In the genomic region with DNA sequence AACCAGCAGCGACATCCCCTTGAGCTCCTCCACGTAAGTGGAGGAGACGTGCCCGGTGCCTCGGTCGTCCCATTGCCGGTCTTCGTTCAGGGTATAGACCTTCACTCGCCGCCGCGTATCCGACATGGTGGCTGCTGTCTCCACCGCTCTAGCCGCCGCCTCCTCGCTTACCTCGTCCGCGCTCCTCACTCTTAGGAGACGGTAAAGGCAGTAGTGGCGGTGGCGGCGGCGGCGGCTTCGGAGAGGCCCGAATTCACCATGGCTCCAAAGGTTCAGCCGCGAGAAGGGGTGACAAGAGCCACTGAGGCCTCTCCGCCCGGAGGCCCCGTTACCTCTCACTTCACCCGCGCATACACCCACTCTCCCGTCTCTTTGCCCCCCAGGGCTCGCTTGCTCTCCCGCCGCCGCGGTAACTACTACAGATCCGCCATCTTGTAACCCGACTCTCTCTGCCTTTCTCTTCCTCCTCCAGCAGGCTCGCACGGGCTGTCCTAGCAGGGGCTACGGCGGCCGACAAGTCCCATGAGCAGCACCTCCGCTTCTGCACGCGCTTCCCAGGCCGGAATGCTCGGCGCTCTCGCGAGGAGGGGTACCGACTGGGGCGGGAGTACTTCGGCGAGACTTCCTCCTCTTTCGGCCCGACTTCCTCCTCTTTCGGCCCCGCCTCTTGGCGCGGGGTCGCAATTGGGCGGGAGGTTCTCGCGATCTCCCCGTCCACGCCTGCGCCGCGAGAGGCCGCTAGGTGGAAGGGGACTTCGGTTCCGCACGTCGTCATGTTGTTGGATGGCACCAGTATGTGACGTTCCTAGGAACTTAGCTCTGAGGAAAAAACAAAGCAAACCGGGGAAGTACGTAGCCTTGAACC, we compare ENCODE assay signal across 8 cellular contexts. TPM values are rescaled to one million over a fixed set of nuclear protein-coding genes. Genes with fewer than 3 reads are reported as not detected.
DNase-seq lines count a peak whose midpoint lies in the region; ATAC-seq and TF ChIP-seq lines count a peak whose summit lies in the region.

Gene PPP4R3B (minus strand): TSS at position 463 of the 865 bp plus-strand sequence. CDS start 337 bp downstream, at position 126.

- H3K4me1 Mint-ChIP-seq in chondrocyte (ENCODE audit: low read depth) = peaks cover 28% of the 10 kb centered on the region

- H3K4me3 ChIP-seq in kidney epithelial cell (ENCODE audit: low read depth, low read length) = peak within 1 kb of the TSS; percentile 94

- H3K9me3 Mint-ChIP-seq in chondrocyte (ENCODE audit: low read depth) = no peaks in the 10 kb centered on the region

- peak; percentile 63 for TF ChIP-seq CTCF in chondrocyte (IDR thresholded peaks at IDR 0.05)
- peak; percentile 39 for TF ChIP-seq CTCF in kidney epithelial cell (IDR thresholded peaks at IDR 0.05; ENCODE audit: insufficient read depth, low read length, poor library complexity, severe bottlenecking)

- peak; percentile 75 for ATAC-seq in GM19043 (IDR thresholded peaks at IDR 0.05; ENCODE audit: low read depth, unreplicated experiment)
- peak; percentile 77 for ATAC-seq in HG03378 (IDR thresholded peaks at IDR 0.05; ENCODE audit: unreplicated experiment)

- no peak within 1 kb of the TSS for H3K27ac Mint-ChIP-seq in chondrocyte (ENCODE audit: unreplicated experiment)

- no peak within 1 kb of the TSS for H3K4me3 Mint-ChIP-seq in chondrocyte (ENCODE audit: unreplicated experiment)

- no peaks in the 10 kb centered on the region for H3K27me3 Mint-ChIP-seq in chondrocyte (ENCODE audit: low read depth)

- H3K27me3 ChIP-seq in kidney epithelial cell (ENCODE audit: control insufficient read depth, insufficient read depth, low read length) = no peaks in the 10 kb centered on the region

- H3K36me3 ChIP-seq in kidney epithelial cell (ENCODE audit: control insufficient read depth, insufficient read depth, low read length) = no peaks in the 10 kb centered on the region

- DNase-seq in Ammon's horn (ENCODE audit: low spot score) = peak; percentile 99
- peak; percentile 99 for DNase-seq in NCI-H446 treated with DMSO at 0.1 percent for 48 hours (lab: John Stamatoyannopoulos, UW)
- DNase-seq in activated CD4-positive, CD25-positive, alpha-beta regulatory T cell treated with anti-CD3 and anti-CD28 coated beads, Interleukin-2, amount 50 U/mL, for 72 hours = peak; percentile 97
- peak; percentile 100 for DNase-seq in chondrocyte (ENCODE audit: low spot score)
- DNase-seq in kidney epithelial cell (ENCODE audit: low read depth) = peak; percentile 97
- DNase-seq in stimulated activated CD4-positive, alpha-beta T cell treated with anti-CD3 and anti-CD28 coated beads, Interleukin-15, amount 100 ng/mL, for 48 hours (ENCODE audit: low read depth in 2 of 2) = peak; percentile 96 to 98

- peaks cover 7% of the 10 kb centered on the region for H3K36me3 Mint-ChIP-seq in chondrocyte (ENCODE audit: low read depth)

RNA-seq across cellular contexts. Expression of gene PPP4R3B, which starts in this region (rescaled TPM):
- 37.9 to 52.8 TPM (median 39.3 TPM) in 3 replicates for total RNA-seq in chondrocyte
- total RNA-seq in kidney epithelial cell = 42.5 and 48.1 TPM in 2 replicates

Comparison
In these comparisons a context has a peak if more than half of its experiments do, and no peak if none do; other contexts are left out.
1. Peak in every context shown above with its lines: DNase-seq, ATAC-seq and H3K4me3 ChIP-seq.